8 cellular contexts compared by ENCODE assay signal in genomic region chr5:163408311-163408923, GRCh38. TPM values are rescaled to one million over a fixed set of nuclear protein-coding genes. Genes with fewer than 3 reads are reported as not detected.
A peak's percentile ranks its signal among the peaks of the same experiment; 100 is the strongest.
DNase-seq lines count a peak whose midpoint lies in the region; ATAC-seq and TF ChIP-seq lines count a peak whose summit lies in the region.

No MANE protein-coding gene starts in this region.

- H3K9me3 ChIP-seq in naive thymus-derived CD4-positive, alpha-beta T cell (ENCODE audit: control insufficient read depth in 2 of 3, low read length in 3 of 3), result no peaks in the 10 kb centered on the region

- H3K27ac Mint-ChIP-seq in naive thymus-derived CD4-positive, alpha-beta T cell, result no peak overlapping the region
- H3K27ac Mint-ChIP-seq in stimulated activated naive B cell treated with anti-CD40 and anti-IgM and Interleukin-4, amounts not matched to agents 10 μg/mL and 1 μg/mL and 100 μg/mL, for 72 hours, result no peak overlapping the region

- no peaks in the 10 kb centered on the region for H3K4me1 ChIP-seq in naive thymus-derived CD4-positive, alpha-beta T cell (ENCODE audit: control insufficient read depth in 2 of 2, insufficient read depth in 2 of 2, low read length in 2 of 2)

- ATAC-seq in GM18909 (IDR thresholded peaks at IDR 0.05; ENCODE audit: poor library complexity, unreplicated experiment) (peak; percentile 76), HG03139 (IDR thresholded peaks at IDR 0.05; ENCODE audit: unreplicated experiment) (peak; percentile 64)
- ATAC-seq in naive thymus-derived CD4-positive, alpha-beta T cell, result peak; percentile 91
- ATAC-seq in stimulated activated naive B cell treated with anti-CD40 and anti-IgM and Interleukin-4, amounts not matched to agents 10 μg/mL and 1 μg/mL and 100 μg/mL, for 72 hours (replicated peaks), result peak; percentile 91

- no peak overlapping the region for H3K4me3 ChIP-seq in BJ (ENCODE audit: low read depth, low read length)
- H3K4me3 ChIP-seq in naive thymus-derived CD4-positive, alpha-beta T cell (ENCODE audit: low read length), result no peak overlapping the region

- H3K27me3 Mint-ChIP-seq in naive thymus-derived CD4-positive, alpha-beta T cell, result peaks cover 2 to 10% (median 6%) of the 10 kb centered on the region in 5 donors
- H3K27me3 Mint-ChIP-seq in stimulated activated naive B cell treated with anti-CD40 and anti-IgM and Interleukin-4, amounts not matched to agents 10 μg/mL and 1 μg/mL and 100 μg/mL, for 72 hours, result peaks cover 10 to 14% of the 10 kb centered on the region in 2 donors

- intact Hi-C loops in naive thymus-derived CD4-positive, alpha-beta T cell (cut with micrococcal nuclease), result loop anchor here (1.0 to 2.0 kb wide), 3 partner anchors 29 to 104 kb away; partner anchors contain the start of gene CCNG1 (in 1 of the 2)

- H3K36me3 Mint-ChIP-seq in naive thymus-derived CD4-positive, alpha-beta T cell, result no peaks in the 10 kb centered on the region
- no peaks in the 10 kb centered on the region for H3K36me3 Mint-ChIP-seq in stimulated activated naive B cell treated with anti-CD40 and anti-IgM and Interleukin-4, amounts not matched to agents 10 μg/mL and 1 μg/mL and 100 μg/mL, for 72 hours

- DNase-seq in BJ (ENCODE audit: low read depth) (peak; percentile 7), NCI-H524 (lab: John Stamatoyannopoulos, UW) (peak; percentile 16 to 63), epidermal melanocyte (ENCODE audit: insufficient read length, low spot score) (peak; percentile 32)
- DNase-seq in activated CD8-positive, alpha-beta memory T cell treated with anti-CD3 and anti-CD28 coated beads for 4 hours (ENCODE audit: low read depth in 2 of 2), result peak; percentile 13 to 14
- DNase-seq in naive thymus-derived CD4-positive, alpha-beta T cell, result peak; percentile 35 to 65 (median 54)
- peak; percentile 31 for DNase-seq in stimulated activated naive B cell treated with anti-CD40 and anti-IgM and Interleukin-4, amounts not matched to agents 10 μg/mL and 1 μg/mL and 100 μg/mL, for 72 hours

- H3K4me3 Mint-ChIP-seq in naive thymus-derived CD4-positive, alpha-beta T cell, result peak overlapping the region in 7 of 10 donors; percentile 10 to 62 (median 49)
- peak overlapping the region in 1 of 2 donors; percentile 42 for H3K4me3 Mint-ChIP-seq in stimulated activated naive B cell treated with anti-CD40 and anti-IgM and Interleukin-4, amounts not matched to agents 10 μg/mL and 1 μg/mL and 100 μg/mL, for 72 hours

- peak; percentile 88 for TF ChIP-seq CTCF in BJ (IDR thresholded peaks at IDR 0.05; ENCODE audit: insufficient read depth, low read depth, low read length)

- CTCF ChIA-PET in BJ (lab: Yijun Ruan, JAX), result interaction anchor here (0.6 to 2.5 kb wide), 20 partner anchors 8 to 1994 kb away, joined by 3 to 30 read pairs (median 6); partner anchors contain the start of gene CCNG1
- CTCF ChIA-PET in naive thymus-derived CD4-positive, alpha-beta T cell (lab: Charles Lee), result interaction anchor here (0.6 to 1.5 kb wide), 8 partner anchors 8 to 99 kb away, joined by 3 to 5 read pairs (median 4); partner anchors contain the start of gene NUDCD2

- POLR2A ChIA-PET in BJ (lab: Charles Lee), result interaction anchor here (0.7 kb wide), 1 partner anchor 190 kb away, joined by 3 read pairs; no protein-coding TSS in a partner anchor
- POLR2A ChIA-PET in naive thymus-derived CD4-positive, alpha-beta T cell (lab: Charles Lee), result no interaction called here

- H3K36me3 ChIP-seq in BJ (ENCODE audit: control insufficient read depth, insufficient read depth, low read length), result no peaks in the 10 kb centered on the region
- H3K36me3 ChIP-seq in naive thymus-derived CD4-positive, alpha-beta T cell (ENCODE audit: control insufficient read depth in 2 of 3, insufficient read depth in 3 of 3, low read length in 3 of 3), result no peaks in the 10 kb centered on the region

- no peaks in the 10 kb centered on the region for H3K9me3 Mint-ChIP-seq in naive thymus-derived CD4-positive, alpha-beta T cell
- H3K9me3 Mint-ChIP-seq in stimulated activated naive B cell treated with anti-CD40 and anti-IgM and Interleukin-4, amounts not matched to agents 10 μg/mL and 1 μg/mL and 100 μg/mL, for 72 hours, result no peaks in the 10 kb centered on the region

- peaks cover 1% of the 10 kb centered on the region; the same call in 1 of the 2 replicates for H3K27me3 ChIP-seq in BJ (ENCODE audit: control insufficient read depth, insufficient read depth, low read length)
- H3K27me3 ChIP-seq in naive thymus-derived CD4-positive, alpha-beta T cell (ENCODE audit: control insufficient read depth in 2 of 2, insufficient read depth in 2 of 2, low read length in 2 of 2), result no peaks in the 10 kb centered on the region

- H3K4me1 Mint-ChIP-seq in naive thymus-derived CD4-positive, alpha-beta T cell, result peaks cover 0 to 8% (median 5%) of the 10 kb centered on the region in 7 donors
- peaks cover 2 to 9% of the 10 kb centered on the region in 2 donors for H3K4me1 Mint-ChIP-seq in stimulated activated naive B cell treated with anti-CD40 and anti-IgM and Interleukin-4, amounts not matched to agents 10 μg/mL and 1 μg/mL and 100 μg/mL, for 72 hours

- H3K27ac ChIP-seq in naive thymus-derived CD4-positive, alpha-beta T cell (ENCODE audit: low read depth, low read length), result no peak overlapping the region

RNA-seq across cellular contexts. Expression of gene CCNG1, which starts 29.0 kb away (rescaled TPM):
- polyA plus RNA-seq in BJ (2011; rRNA removed), result 74.2 and 125 TPM in 2 replicates
- polyA minus RNA-seq in BJ (2011; rRNA and poly(A)+ RNA removed), result 45.4 and 65.9 TPM in 2 replicates
- 100 to 1,000 TPM in 3 of 5 experiments, 10 to 100 TPM in 2; 86.0 to 150 (median 116) TPM for total RNA-seq in naive thymus-derived CD4-positive, alpha-beta T cell
- 100 to 1,000 TPM; 143 to 154 TPM for polyA plus RNA-seq in naive thymus-derived CD4-positive, alpha-beta T cell

RNA-seq across cellular contexts. Expression of gene NUDCD2, which starts 51.5 kb away (rescaled TPM):
- 2.5 and 6.2 TPM in 2 replicates for polyA plus RNA-seq in BJ (2011; rRNA removed)
- polyA minus RNA-seq in BJ (2011; rRNA and poly(A)+ RNA removed), result 0.77 and 1.7 TPM in 2 replicates
- total RNA-seq in naive thymus-derived CD4-positive, alpha-beta T cell, result 10 to 100 TPM; 17.9 to 34.0 (median 27.1) TPM
- 10 to 100 TPM; 58.8 to 62.8 TPM for polyA plus RNA-seq in naive thymus-derived CD4-positive, alpha-beta T cell

RNA-seq across cellular contexts. Expression of gene HMMR, which starts 52.0 kb away (rescaled TPM):
- polyA plus RNA-seq in BJ (2011; rRNA removed), result 5.4 and 12.0 TPM in 2 replicates
- 2.4 and 2.7 TPM in 2 replicates for polyA minus RNA-seq in BJ (2011; rRNA and poly(A)+ RNA removed)
- total RNA-seq in naive thymus-derived CD4-positive, alpha-beta T cell, result 10 to 100 TPM in 1 of 5 experiments, under 1 TPM in 3, not detected in 1; 0.37 to 34.0 (median 0.55) TPM
- not detected for polyA plus RNA-seq in naive thymus-derived CD4-positive, alpha-beta T cell
